1 cellular context compared by ENCODE assay signal in genomic region chr1:89908294-89908992, GRCh38.
TF ChIP-seq lines count a peak whose summit lies in the region.

No MANE protein-coding gene starts in this region.

TF ChIP-seq in K562, 482 proteins besides CTCF, POLR2A, EP300 and RAD21 (continued from another document):
- no peak for TF ChIP-seq ZBTB5 (IDR thresholded peaks at IDR 0.05)
